Comparison of ENCODE assay signal across 15 cellular contexts in genomic region chr1:180577361-180577760, GRCh38. TPM values are rescaled to one million over a fixed set of nuclear protein-coding genes. Genes with fewer than 3 reads are reported as not detected.
DNase-seq lines count a peak whose midpoint lies in the region; ATAC-seq and TF ChIP-seq lines count a peak whose summit lies in the region.
"Had no signal": no experiment of that assay in that cellular context is flagged by ENCODE, and none has a peak within 500 bp of the region (broad histone marks: within the 10 kb centered on the region; RNA-seq: fewer than 3 reads in every experiment).

No MANE protein-coding gene starts in this region.

- H3K36me3 Mint-ChIP-seq in brain (no peaks in the 10 kb centered on the region), mesothelial cell of epicardium (no peaks in the 10 kb centered on the region)

- H3K27ac Mint-ChIP-seq in brain (peak overlapping the region in 4 of 5 experiments; percentile 7 to 74 (median 42)), mesothelial cell of epicardium (peak overlapping the region; percentile 47)
- H3K27ac Mint-ChIP-seq: GM23338 had no signal

- H3K9me3 Mint-ChIP-seq in brain (peaks cover 0 to 13% (median 5%) of the 10 kb centered on the region in 5 experiments), mesothelial cell of epicardium (no peaks in the 10 kb centered on the region)
- H3K9me3 Mint-ChIP-seq: GM23338 had no signal

- DNase-seq in left ventricle myocardium superior (no peak), Right ventricle myocardium superior (no peak), mesothelial cell of epicardium (ENCODE audit: low spot score in 2 of 2, unreplicated experiment in 2 of 2) (no peak), NCI-H1930 (lab: John Stamatoyannopoulos, UW) (no peak), NCI-H1105 treated with DMSO at 0.1 percent for 48 hours (lab: John Stamatoyannopoulos, UW) (no peak), dermis blood vessel endothelial cell (no peak)
- DNase-seq: C1 segment of cervical spinal cord, GF-D8, NCI-H146, NCI-H2081 treated with DMSO at 0.1 percent for 48 hours, NCI-H524 had no signal

- H3K4me1 Mint-ChIP-seq in brain (peaks cover 39% of the 10 kb centered on the region), mesothelial cell of epicardium (peaks cover 39% of the 10 kb centered on the region)
- H3K4me1 Mint-ChIP-seq: GM23338 had no signal

- ATAC-seq in left ventricle myocardium superior (peak; percentile 36), Right ventricle myocardium superior (ENCODE audit: poor library complexity) (no peak)
- ATAC-seq: A549, GM23338, Panc1 had no signal

- H3K27me3 Mint-ChIP-seq in brain: peaks cover 3% of the 10 kb centered on the region
- no peaks in the 10 kb centered on the region for H3K27me3 Mint-ChIP-seq in mesothelial cell of epicardium (ENCODE audit: low read depth)

- TF ChIP-seq CTCF in brain (conservative IDR thresholded peaks at IDR 0.05): no peak
- TF ChIP-seq CTCF in mesothelial cell of epicardium (IDR thresholded peaks at IDR 0.05; ENCODE audit: unreplicated experiment): no peak

- intact Hi-C loops in left ventricle myocardium superior (cut with micrococcal nuclease) (no loop called here), Right ventricle myocardium superior (cut with DNase I) (no loop called here)

- H3K4me3 Mint-ChIP-seq in brain: no peak overlapping the region
- no peak overlapping the region for H3K4me3 Mint-ChIP-seq in mesothelial cell of epicardium
- H3K4me3 Mint-ChIP-seq: GM23338 had no signal

RNA-seq across cellular contexts. Expression of gene OVAAL, which starts 18.6 kb away (rescaled TPM):
- total RNA-seq in left ventricle myocardium superior (1.5 TPM), Right ventricle myocardium superior (1.1 TPM), mesothelial cell of epicardium (not detected in 3 replicates), dermis blood vessel endothelial cell (not detected in 2 replicates)
- polyA plus RNA-seq in brain (ENCODE audit: insufficient read depth, low read depth, low replicate concordance): not detected
- total RNA-seq: GM23338 had no signal
- polyA plus RNA-seq: GM23338 had no signal

RNA-seq across cellular contexts. Expression of gene XPR1, which starts 54.5 kb away (rescaled TPM):
- 43.8 TPM for total RNA-seq in left ventricle myocardium superior
- 38.6 TPM for total RNA-seq in Right ventricle myocardium superior
- 18.7 TPM for polyA plus RNA-seq in brain (ENCODE audit: insufficient read depth, low read depth, low replicate concordance)
- total RNA-seq in mesothelial cell of epicardium: 36.3 to 38.1 TPM (median 37.9 TPM) in 3 replicates
- total RNA-seq in dermis blood vessel endothelial cell: 26.0 and 34.9 TPM in 2 replicates
